In genomic region chr9:137027369-137028012, GRCh38 we compare ENCODE assay signal across 8 cellular contexts. TPM values are rescaled to one million over a fixed set of nuclear protein-coding genes. Genes with fewer than 3 reads are reported as not detected.
DNase-seq lines count a peak whose midpoint lies in the region; ATAC-seq and TF ChIP-seq lines count a peak whose summit lies in the region.

No MANE protein-coding gene starts in this region.

- no CpG with 5 or more reads among the region's 53 CpGs for WGBS in mesendoderm (ENCODE audit: extremely low coverage, insufficient coverage, low lambda C conversion rate)

- H4K5ac ChIP-seq in mesendoderm (ENCODE audit: low read length), result no peak overlapping the region

- H3K18ac ChIP-seq in mesendoderm (ENCODE audit: low read length), result no peak overlapping the region

- no peak overlapping the region for H3K23ac ChIP-seq in mesendoderm (ENCODE audit: low read length)

- H3K9me3 ChIP-seq in HUES48 (ENCODE audit: control insufficient read depth, insufficient read depth, low read length) (no peaks in the 10 kb centered on the region), breast epithelium (no peaks in the 10 kb centered on the region)

- H2BK15ac ChIP-seq in mesendoderm (replicated peaks; ENCODE audit: low read depth), result no peak overlapping the region

- no peak for TF ChIP-seq POLR2A in breast epithelium (IDR thresholded peaks at IDR 0.05)

- no peak for TF ChIP-seq CTCF in breast epithelium (IDR thresholded peaks at IDR 0.05)

- H3K4me3 ChIP-seq in HUES48 (ENCODE audit: low read depth, low read length) (peak overlapping the region; percentile 54; the same call in 1 of the 2 replicates), breast epithelium (peak overlapping the region; percentile 40 to 88 (median 66)), mesendoderm (ENCODE audit: low read length) (no peak overlapping the region)

- H3K4ac ChIP-seq in mesendoderm (ENCODE audit: low read depth, low read length), result no peak overlapping the region

- no peak overlapping the region for H2BK120ac ChIP-seq in mesendoderm (ENCODE audit: low read depth, low read length)

- H4K8ac ChIP-seq in mesendoderm (ENCODE audit: low read depth, low read length), result no peak overlapping the region

- no peak overlapping the region for H3K9ac ChIP-seq in HUES48 (ENCODE audit: low read depth, low read length)
- peak overlapping the region; percentile 57 for H3K9ac ChIP-seq in mesendoderm (ENCODE audit: low read length)

- H3K79me1 ChIP-seq in mesendoderm (ENCODE audit: low read length), result no peaks in the 10 kb centered on the region

- H3K27ac ChIP-seq in HUES48 (ENCODE audit: low read depth, low read length) (no peak overlapping the region), breast epithelium (peak overlapping the region; percentile 55 to 77), mesendoderm (ENCODE audit: low read depth, low read length) (no peak overlapping the region)

- H2AK5ac ChIP-seq in mesendoderm (ENCODE audit: low read length), result no peak overlapping the region

- no peaks in the 10 kb centered on the region for H3K79me2 ChIP-seq in mesendoderm (ENCODE audit: control insufficient read depth, insufficient read depth, low read length)

- peak overlapping the region; percentile 54 for H3K4me2 ChIP-seq in mesendoderm (ENCODE audit: low read length)

- no peak overlapping the region for H2BK5ac ChIP-seq in mesendoderm (ENCODE audit: low read length)

- H3K27me3 ChIP-seq in HUES48 (ENCODE audit: control insufficient read depth, insufficient read depth, low read length) (peaks cover 24% of the 10 kb centered on the region), breast epithelium (no peaks in the 10 kb centered on the region), mesendoderm (ENCODE audit: insufficient read depth, low read length, poor library complexity) (no peaks in the 10 kb centered on the region)

- H3K36me3 ChIP-seq in HUES48 (ENCODE audit: control insufficient read depth, insufficient read depth, low read length) (no peaks in the 10 kb centered on the region), breast epithelium (no peaks in the 10 kb centered on the region), mesendoderm (ENCODE audit: control insufficient read depth, insufficient read depth, low read length) (no peaks in the 10 kb centered on the region)

- intact Hi-C loops in breast epithelium (cut with DNase I; ENCODE audit: low total_unique reads), result no loop called here

- ATAC-seq in GM21381 (IDR thresholded peaks at IDR 0.05; ENCODE audit: unreplicated experiment), result no peak

- H3K4me1 ChIP-seq in HUES48 (ENCODE audit: control insufficient read depth, insufficient read depth, low read length), result 0 out of 2 replicates have a peak, but pooled peaks cover 2% of the 10 kb centered on the region
- peaks cover 12 to 27% of the 10 kb centered on the region in 2 donors for H3K4me1 ChIP-seq in breast epithelium
- H3K4me1 ChIP-seq in mesendoderm (ENCODE audit: control insufficient read depth, low read depth, low read length), result no peaks in the 10 kb centered on the region

- DNase-seq in AG08396 (ENCODE audit: low spot score) (peak; percentile 58), breast epithelium (ENCODE audit: low spot score in 2 of 2) (no peak), mesendoderm (no peak), DMS153 (lab: John Stamatoyannopoulos, UW) (no peak), mesenteric fat pad (ENCODE audit: low spot score) (no peak)
- DNase-seq in activated CD4-positive, CD25-positive, alpha-beta regulatory T cell (lab: John Stamatoyannopoulos, UW), result no peak

- peak overlapping the region; percentile 74 for H3K56ac ChIP-seq in mesendoderm (ENCODE audit: low read length)

RNA-seq across cellular contexts. Expression of gene ABCA2, which starts 0.5 kb away (rescaled TPM):
- total RNA-seq in breast epithelium (10 to 100 TPM; 17.0 to 30.6 (median 18.9) TPM), mesenteric fat pad (47.2 TPM)
- 1.8 TPM for polyA plus RNA-seq in mesendoderm (2013, experiment 1 of 2)
- 2.0 TPM for polyA plus RNA-seq in mesendoderm (2013, experiment 2 of 2)

RNA-seq across cellular contexts. Expression of gene FUT7, which starts 4.4 kb away (rescaled TPM):
- not detected for total RNA-seq in breast epithelium
- polyA plus RNA-seq in mesendoderm (2013, experiment 1 of 2), result not detected
- polyA plus RNA-seq in mesendoderm (2013, experiment 2 of 2), result not detected
- total RNA-seq in mesenteric fat pad, result 0.55 TPM

RNA-seq across cellular contexts. Expression of gene NPDC1, which starts 18.5 kb away (rescaled TPM):
- total RNA-seq in breast epithelium (10 to 100 TPM; 21.9 to 63.9 (median 63.1) TPM), mesenteric fat pad (95.3 TPM)
- polyA plus RNA-seq in mesendoderm (2013, experiment 1 of 2), result 9.7 TPM
- 10.2 TPM for polyA plus RNA-seq in mesendoderm (2013, experiment 2 of 2)

RNA-seq across cellular contexts. Expression of gene ENTPD2, which starts 26.4 kb away (rescaled TPM):
- total RNA-seq in breast epithelium (1 to 10 TPM in 2 of 3 donors, under 1 TPM in 1; 0.16 to 6.7 (median 3.6) TPM), mesenteric fat pad (not detected)
- polyA plus RNA-seq in mesendoderm (2013, experiment 1 of 2), result 0.58 TPM
- polyA plus RNA-seq in mesendoderm (2013, experiment 2 of 2), result 0.57 TPM

RNA-seq across cellular contexts. Expression of gene CLIC3, which starts 31.1 kb away (rescaled TPM):
- total RNA-seq in breast epithelium, result 1 to 10 TPM in 1 of 3 donors, under 1 TPM in 1, not detected in 1; 0.32 to 3.5 TPM
- 0.15 TPM for polyA plus RNA-seq in mesendoderm (2013, experiment 1 of 2)
- polyA plus RNA-seq in mesendoderm (2013, experiment 2 of 2), result 0.17 TPM
- 1.6 TPM for total RNA-seq in mesenteric fat pad

Comparison
In these comparisons a context has a peak if more than half of its experiments do, and no peak if none do; other contexts are left out.
1. H3K27ac ChIP-seq: peak in breast epithelium (2 of 2); none in HUES48 (single experiment) and mesendoderm (single experiment).